Comparison of ENCODE assay signal across 9 cellular contexts in the genomic region with DNA sequence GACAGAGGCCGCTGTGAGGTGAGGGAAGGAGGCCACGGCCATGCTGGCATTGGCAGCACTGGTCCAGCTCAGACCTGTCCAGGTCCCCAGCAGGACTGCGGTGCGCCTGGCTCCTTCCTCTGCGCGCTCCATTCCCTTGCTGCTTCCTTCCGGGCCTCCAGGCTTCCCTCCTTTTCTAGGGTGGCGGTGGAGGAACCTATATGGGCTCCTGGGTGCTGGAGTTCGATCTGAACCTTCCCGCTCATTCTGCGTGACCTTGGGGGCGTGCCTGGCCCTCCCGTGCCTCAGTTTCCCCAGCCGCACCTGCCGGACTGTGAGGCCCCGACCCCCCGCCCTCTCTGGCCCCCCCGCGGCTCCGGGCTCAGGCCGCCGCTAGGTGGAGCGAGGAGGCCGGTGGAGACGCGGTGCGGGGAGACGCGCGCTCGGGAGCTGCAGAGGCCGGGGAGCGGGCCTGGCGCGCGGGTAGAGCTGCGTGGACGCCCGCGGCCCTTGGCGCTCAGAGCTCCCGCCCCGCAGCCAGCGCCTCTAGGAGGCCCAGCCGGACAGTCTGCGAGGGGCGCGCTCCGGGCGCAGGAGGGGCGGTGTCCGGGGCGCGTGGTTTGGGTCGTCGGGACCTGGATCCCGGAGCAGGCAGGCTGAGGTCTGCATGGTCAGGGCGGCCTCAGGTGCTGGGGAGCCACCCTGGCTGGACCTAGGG. TPM values are rescaled to one million over a fixed set of nuclear protein-coding genes. Genes with fewer than 3 reads are reported as not detected.
A peak's percentile ranks its signal among the peaks of the same experiment; 100 is the strongest.
DNase-seq lines count a peak whose midpoint lies in the region; ATAC-seq, FAIRE-seq and TF ChIP-seq lines count a peak whose summit lies in the region.
"Had no signal": no experiment of that assay in that cellular context is flagged by ENCODE, and none has a peak within 500 bp of the region (broad histone marks: within the 10 kb centered on the region; RNA-seq: fewer than 3 reads in every experiment).

No MANE protein-coding gene starts in this region.

- H3K9me3 ChIP-seq in GM23248 (ENCODE audit: low read depth) (no peaks in the 10 kb centered on the region), HepG2 (ENCODE audit: low read length) (no peaks in the 10 kb centered on the region)

- no peaks in the 10 kb centered on the region for H3K9me3 Mint-ChIP-seq in stimulated activated naive B cell treated with anti-CD40 and anti-IgM and Interleukin-4, amounts not matched to agents 10 μg/mL and 1 μg/mL and 100 μg/mL, for 72 hours

- no peak for TF ChIP-seq EP300 in HepG2 (IDR thresholded peaks at IDR 0.05; ENCODE audit: low read depth in 2 of 2, low read length in 2 of 2)
- TF ChIP-seq EP300 in HepG2 (CRISPR knock-in tag; IDR thresholded peaks at IDR 0.05; ENCODE audit: borderline replicate concordance): no peak

- no peak overlapping the region for H3K9ac ChIP-seq in GM23248
- H3K9ac ChIP-seq in HepG2 (ENCODE audit: insufficient read depth, low read depth, low read length): no peak overlapping the region

- no peak overlapping the region for H3K27ac Mint-ChIP-seq in stimulated activated naive B cell treated with anti-CD40 and anti-IgM and Interleukin-4, amounts not matched to agents 10 μg/mL and 1 μg/mL and 100 μg/mL, for 72 hours

- no peak overlapping the region for H3K27ac ChIP-seq in GM23248
- H3K27ac ChIP-seq in coronary artery: no peak overlapping the region
- H3K27ac ChIP-seq in HepG2 (ENCODE audit: extremely low read length, insufficient read depth, low read length): no peak overlapping the region

- H2AFZ ChIP-seq in GM23248 (peak overlapping the region; percentile 60; the same call in 1 of the 2 replicates), HepG2 (ENCODE audit: low read length) (no peak overlapping the region)

- in situ Hi-C loops in GM23248 (cut with MboI): no loop called here
- in situ Hi-C loops in HepG2 (cut with HindIII; ENCODE audit: extremely low pct_ligation_motif_present, low pct_unique_long_range_greater_than_20kb): loop anchor here (5.0 kb wide), 1 partner anchor 33 kb away; no protein-coding TSS in a partner anchor

- peaks cover 36 to 42% of the 10 kb centered on the region in 2 donors for H3K27me3 Mint-ChIP-seq in stimulated activated naive B cell treated with anti-CD40 and anti-IgM and Interleukin-4, amounts not matched to agents 10 μg/mL and 1 μg/mL and 100 μg/mL, for 72 hours

- H3K79me2 ChIP-seq in GM23248 (ENCODE audit: insufficient read depth) (no peaks in the 10 kb centered on the region), HepG2 (ENCODE audit: insufficient read depth, low read length) (no peaks in the 10 kb centered on the region)

- TF ChIP-seq RAD21 in HepG2 (CRISPR knock-in tag; IDR thresholded peaks at IDR 0.05): peak; percentile 89

- H3K36me3 ChIP-seq in GM23248 (ENCODE audit: low read depth) (no peaks in the 10 kb centered on the region), HepG2 (replicated peaks in 1 of 2; ENCODE audit: control insufficient read depth in 1 of 2, insufficient read depth in 2 of 2, low read length in 2 of 2) (no peaks in the 10 kb centered on the region)

- intact Hi-C loops in HepG2 (cut with micrococcal nuclease; ENCODE audit: unreplicated experiment): loop anchor here (2.0 to 5.0 kb wide), 3 partner anchors 37 to 57 kb away; a partner anchor contains a TSS

- DNase-seq in AG10803 (ENCODE audit: low read depth): peak; percentile 43
- peak; percentile 75 for DNase-seq in GM23248
- DNase-seq in coronary artery (ENCODE audit: low spot score): no peak
- no peak for DNase-seq in HepG2 (ENCODE audit: low spot score)
- peak; percentile 35 for DNase-seq in stimulated activated naive B cell treated with anti-CD40 and anti-IgM and Interleukin-4, amounts not matched to agents 10 μg/mL and 1 μg/mL and 100 μg/mL, for 72 hours
- DNase-seq in SHP77 treated with DMSO at 0.1 percent for 48 hours (lab: John Stamatoyannopoulos, UW): no peak

- no TSS peak for BruUV-seq in HepG2 (replicated peaks; lab: Mats Ljungman, UMichigan)

- H3K4me2 ChIP-seq in GM23248 (ENCODE audit: unreplicated experiment) (peak overlapping the region; percentile 44), HepG2 (ENCODE audit: low read depth, low read length) (peak overlapping the region; percentile 71)

- POLR2A ChIA-PET in HepG2 (lab: Yijun Ruan, JAX): interaction anchor here (0.6 to 1.4 kb wide), 5 partner anchors 32 to 58 kb away, joined by 3 to 8 read pairs (median 3); a partner anchor contains a TSS

- H3K4me1 Mint-ChIP-seq in stimulated activated naive B cell treated with anti-CD40 and anti-IgM and Interleukin-4, amounts not matched to agents 10 μg/mL and 1 μg/mL and 100 μg/mL, for 72 hours: no peaks in the 10 kb centered on the region

- WGBS in GM23248 (ENCODE audit: low coverage in 1 of 2, low lambda C conversion rate in 2 of 2, missing lambda C conversion rate in 2 of 2), 2 experiments: 10 to 13% methylated on average over 42 to 58 of the region's 58 CpGs
- WGBS in HepG2 (ENCODE audit: low lambda C conversion rate): 10% methylated on average over 13 of the region's 58 CpGs

- CTCF ChIA-PET in HepG2 (lab: Yijun Ruan, JAX; ENCODE audit: low intra/inter-chr PET ratio, low total read pairs): interaction anchor here (1.5 kb wide), 1 partner anchor 36 kb away, joined by 6 read pairs; no protein-coding TSS in a partner anchor

- no peak for TF ChIP-seq POLR2A in HepG2 (IDR thresholded peaks at IDR 0.05; ENCODE audit: insufficient read depth in 1 of 2, low read depth in 2 of 2, low read length in 2 of 2)

- H4K20me1 ChIP-seq in GM23248 (ENCODE audit: insufficient read depth) (no peaks in the 10 kb centered on the region), HepG2 (ENCODE audit: insufficient read depth, low read length) (no peaks in the 10 kb centered on the region)

- H3K27me3 ChIP-seq in GM23248 (replicated peaks; ENCODE audit: insufficient read depth) (peaks cover 16% of the 10 kb centered on the region; the same call in 1 of the 2 replicates), HepG2 (ENCODE audit: control insufficient read depth in 1 of 2, insufficient read depth in 2 of 2, low read length in 2 of 2) (peaks cover 8 to 55% of the 10 kb centered on the region in 2 experiments)

- H3K4me1 ChIP-seq in GM23248 (ENCODE audit: insufficient read depth): no peaks in the 10 kb centered on the region
- peaks cover 60% of the 10 kb centered on the region for H3K4me1 ChIP-seq in HepG2 (ENCODE audit: insufficient read depth, low read length)

- no peaks in the 10 kb centered on the region for H3F3A ChIP-seq in GM23248 (ENCODE audit: insufficient read depth)

- no peak overlapping the region for H3K4me3 Mint-ChIP-seq in stimulated activated naive B cell treated with anti-CD40 and anti-IgM and Interleukin-4, amounts not matched to agents 10 μg/mL and 1 μg/mL and 100 μg/mL, for 72 hours

- ATAC-seq in SK-N-SH treated with all-trans-retinoic acid at 6 μM for 48 hours (peak; percentile 86), HepG2 (peak; percentile 64), GM19467 (IDR thresholded peaks at IDR 0.05; ENCODE audit: unreplicated experiment) (no peak)
- peak; percentile 81 to 82 for ATAC-seq in stimulated activated naive B cell treated with anti-CD40 and anti-IgM and Interleukin-4, amounts not matched to agents 10 μg/mL and 1 μg/mL and 100 μg/mL, for 72 hours (replicated peaks)

- H3K36me3 Mint-ChIP-seq in stimulated activated naive B cell treated with anti-CD40 and anti-IgM and Interleukin-4, amounts not matched to agents 10 μg/mL and 1 μg/mL and 100 μg/mL, for 72 hours: no peaks in the 10 kb centered on the region

- no peaks in the 10 kb centered on the region for H3K9me2 ChIP-seq in GM23248 (ENCODE audit: insufficient read depth)

- H3K4me3 ChIP-seq in AG10803 (ENCODE audit: low read length) (no peak overlapping the region), GM23248 (peak overlapping the region; percentile 48), coronary artery (peak overlapping the region; percentile 44), HepG2 (replicated peaks in 1 of 3; ENCODE audit: insufficient read depth in 1 of 3, low read depth in 2 of 3, low read length in 3 of 3) (peak overlapping the region in 2 of 3 experiments; percentile 43 to 67; a peak in 3 of 6 replicates)

- TF ChIP-seq CTCF in AG10803 (conservative IDR thresholded peaks at IDR 0.05; ENCODE audit: low read length): peak; percentile 22; the same call in 1 of the 2 replicates
- peak; percentile 19 for TF ChIP-seq CTCF in coronary artery (IDR thresholded peaks at IDR 0.05)
- TF ChIP-seq CTCF in HepG2 (CRISPR knock-in tag; IDR thresholded peaks at IDR 0.05): peak; percentile 88

- no peak for FAIRE-seq in HepG2 (lab: Jason Lieb, UNC)
- FAIRE-seq: islet of Langerhans had no signal

RNA-seq across cellular contexts. Expression of a gene that starts 29.9 kb away (rescaled TPM):
- not detected in 2 replicates for total RNA-seq in GM23248 (2014; rRNA removed; shearing (Covaris generic))
- polyA plus RNA-seq in GM23248 (2016; fragmentation: Nextera tagmentation; extraction: Ambion mirVana) (not detected in 2 replicates), HepG2 (2011; rRNA removed) (6.0 and 11.1 TPM in 2 replicates)
- total RNA-seq in HepG2 (2016; rRNA removed; fragmentation: Illumina TruSeq; extraction: Trizol): 4.3 and 9.9 TPM in 2 replicates
- 15.0 and 18.4 TPM in 2 replicates for total RNA-seq in HepG2 (2016; cell fraction: cytosol; rRNA removed; fragmentation: Illumina TruSeq; extraction: Trizol; ENCODE audit: low read depth)
- total RNA-seq in HepG2 (2016; cell fraction: insoluble cytoplasmic fraction; rRNA removed; fragmentation: Illumina TruSeq; extraction: Trizol): 5.2 and 11.1 TPM in 2 replicates
- total RNA-seq in HepG2 (2016; cell fraction: membrane; rRNA removed; fragmentation: Illumina TruSeq; extraction: Trizol): 27.1 and 33.2 TPM in 2 replicates
- 3.7 and 6.5 TPM in 2 replicates for total RNA-seq in HepG2 (2016; cell fraction: nucleus; rRNA removed; fragmentation: Illumina TruSeq; extraction: Trizol)
- 7.3 and 14.1 TPM in 2 replicates for polyA plus RNA-seq in HepG2 (2011; cell fraction: cytosol; rRNA removed)
- 17.9 and 19.5 TPM in 2 replicates for polyA plus RNA-seq in HepG2 (2011; cell fraction: nucleus; rRNA removed)
- polyA plus RNA-seq in HepG2 (2012): 6.4 and 6.8 TPM in 2 replicates
- 17.9 and 19.1 TPM in 2 replicates for polyA plus RNA-seq in HepG2 (2016; cell fraction: cytosol; fragmentation: Illumina TruSeq; extraction: Trizol; ENCODE audit: low read depth)
- 7.9 and 11.2 TPM in 2 replicates for polyA plus RNA-seq in HepG2 (2016; cell fraction: insoluble cytoplasmic fraction; fragmentation: Illumina TruSeq; extraction: Trizol; ENCODE audit: low read depth)
- 27.7 and 33.0 TPM in 2 replicates for polyA plus RNA-seq in HepG2 (2016; cell fraction: membrane; fragmentation: Illumina TruSeq; extraction: Trizol; ENCODE audit: low read depth)
- polyA plus RNA-seq in HepG2 (2016; cell fraction: nucleus; fragmentation: Illumina TruSeq; extraction: Trizol; ENCODE audit: insufficient read depth, low read depth): 11.7 and 13.4 TPM in 2 replicates
- polyA minus RNA-seq in HepG2 (2011; rRNA and poly(A)+ RNA removed; ENCODE audit: low replicate concordance): 0.28 and 20.0 TPM in 2 replicates
- polyA minus RNA-seq in HepG2 (2011; cell fraction: cytosol; rRNA and poly(A)+ RNA removed): 23.0 and 23.8 TPM in 2 replicates
- polyA minus RNA-seq in HepG2 (2011; cell fraction: nucleus; rRNA and poly(A)+ RNA removed): 2.8 and 4.2 TPM in 2 replicates

RNA-seq across cellular contexts. Expression of a gene that starts 40.3 kb away (rescaled TPM):
- 61.5 and 84.5 TPM in 2 replicates for total RNA-seq in GM23248 (2014; rRNA removed; shearing (Covaris generic))
- polyA plus RNA-seq in GM23248 (2016; fragmentation: Nextera tagmentation; extraction: Ambion mirVana) (67.8 and 81.6 TPM in 2 replicates), HepG2 (2011; rRNA removed) (19.5 and 21.2 TPM in 2 replicates)
- 21.9 and 31.3 TPM in 2 replicates for total RNA-seq in HepG2 (2016; rRNA removed; fragmentation: Illumina TruSeq; extraction: Trizol)
- total RNA-seq in HepG2 (2016; cell fraction: cytosol; rRNA removed; fragmentation: Illumina TruSeq; extraction: Trizol; ENCODE audit: low read depth): 67.5 and 90.2 TPM in 2 replicates
- 14.2 and 28.2 TPM in 2 replicates for total RNA-seq in HepG2 (2016; cell fraction: insoluble cytoplasmic fraction; rRNA removed; fragmentation: Illumina TruSeq; extraction: Trizol)
- 57.9 and 74.3 TPM in 2 replicates for total RNA-seq in HepG2 (2016; cell fraction: membrane; rRNA removed; fragmentation: Illumina TruSeq; extraction: Trizol)
- total RNA-seq in HepG2 (2016; cell fraction: nucleus; rRNA removed; fragmentation: Illumina TruSeq; extraction: Trizol): 18.6 and 22.9 TPM in 2 replicates
- polyA plus RNA-seq in HepG2 (2011; cell fraction: cytosol; rRNA removed): 21.0 and 42.4 TPM in 2 replicates
- 45.8 and 49.4 TPM in 2 replicates for polyA plus RNA-seq in HepG2 (2011; cell fraction: nucleus; rRNA removed)
- 14.1 and 18.2 TPM in 2 replicates for polyA plus RNA-seq in HepG2 (2012)
- polyA plus RNA-seq in HepG2 (2016; cell fraction: cytosol; fragmentation: Illumina TruSeq; extraction: Trizol; ENCODE audit: low read depth): 104 and 136 TPM in 2 replicates
- polyA plus RNA-seq in HepG2 (2016; cell fraction: insoluble cytoplasmic fraction; fragmentation: Illumina TruSeq; extraction: Trizol; ENCODE audit: low read depth): 24.1 and 30.7 TPM in 2 replicates
- polyA plus RNA-seq in HepG2 (2016; cell fraction: membrane; fragmentation: Illumina TruSeq; extraction: Trizol; ENCODE audit: low read depth): 78.9 and 88.8 TPM in 2 replicates
- polyA plus RNA-seq in HepG2 (2016; cell fraction: nucleus; fragmentation: Illumina TruSeq; extraction: Trizol; ENCODE audit: insufficient read depth, low read depth): 43.0 and 56.8 TPM in 2 replicates
- 15.5 and 24.8 TPM in 2 replicates for polyA minus RNA-seq in HepG2 (2011; rRNA and poly(A)+ RNA removed; ENCODE audit: low replicate concordance)
- 9.4 and 11.7 TPM in 2 replicates for polyA minus RNA-seq in HepG2 (2011; cell fraction: cytosol; rRNA and poly(A)+ RNA removed)
- polyA minus RNA-seq in HepG2 (2011; cell fraction: nucleus; rRNA and poly(A)+ RNA removed): 6.5 and 6.8 TPM in 2 replicates

RNA-seq across cellular contexts. Expression of a gene that starts 46.5 kb away (rescaled TPM):
- 239 and 392 TPM in 2 replicates for total RNA-seq in GM23248 (2014; rRNA removed; shearing (Covaris generic))
- polyA plus RNA-seq in GM23248 (2016; fragmentation: Nextera tagmentation; extraction: Ambion mirVana) (163 and 185 TPM in 2 replicates), HepG2 (2011; rRNA removed) (140 and 177 TPM in 2 replicates)
- 133 and 135 TPM in 2 replicates for total RNA-seq in HepG2 (2016; rRNA removed; fragmentation: Illumina TruSeq; extraction: Trizol)
- total RNA-seq in HepG2 (2016; cell fraction: cytosol; rRNA removed; fragmentation: Illumina TruSeq; extraction: Trizol; ENCODE audit: low read depth): 96.6 and 116 TPM in 2 replicates
- 122 and 153 TPM in 2 replicates for total RNA-seq in HepG2 (2016; cell fraction: insoluble cytoplasmic fraction; rRNA removed; fragmentation: Illumina TruSeq; extraction: Trizol)
- total RNA-seq in HepG2 (2016; cell fraction: membrane; rRNA removed; fragmentation: Illumina TruSeq; extraction: Trizol): 83.7 and 88.2 TPM in 2 replicates
- total RNA-seq in HepG2 (2016; cell fraction: nucleus; rRNA removed; fragmentation: Illumina TruSeq; extraction: Trizol): 100 and 108 TPM in 2 replicates
- polyA plus RNA-seq in HepG2 (2011; cell fraction: cytosol; rRNA removed): 120 and 152 TPM in 2 replicates
- polyA plus RNA-seq in HepG2 (2011; cell fraction: nucleus; rRNA removed): 887 and 1,037 TPM in 2 replicates
- 154 and 221 TPM in 2 replicates for polyA plus RNA-seq in HepG2 (2012)
- polyA plus RNA-seq in HepG2 (2016; cell fraction: cytosol; fragmentation: Illumina TruSeq; extraction: Trizol; ENCODE audit: low read depth): 39.2 and 45.5 TPM in 2 replicates
- 156 and 182 TPM in 2 replicates for polyA plus RNA-seq in HepG2 (2016; cell fraction: insoluble cytoplasmic fraction; fragmentation: Illumina TruSeq; extraction: Trizol; ENCODE audit: low read depth)
- polyA plus RNA-seq in HepG2 (2016; cell fraction: membrane; fragmentation: Illumina TruSeq; extraction: Trizol; ENCODE audit: low read depth): 63.6 and 72.0 TPM in 2 replicates
- polyA plus RNA-seq in HepG2 (2016; cell fraction: nucleus; fragmentation: Illumina TruSeq; extraction: Trizol; ENCODE audit: insufficient read depth, low read depth): 293 and 318 TPM in 2 replicates
- polyA minus RNA-seq in HepG2 (2011; rRNA and poly(A)+ RNA removed; ENCODE audit: low replicate concordance): 38.8 and 49.7 TPM in 2 replicates
- polyA minus RNA-seq in HepG2 (2011; cell fraction: cytosol; rRNA and poly(A)+ RNA removed): 32.8 and 38.9 TPM in 2 replicates
- 106 and 131 TPM in 2 replicates for polyA minus RNA-seq in HepG2 (2011; cell fraction: nucleus; rRNA and poly(A)+ RNA removed)

Comparison
In these comparisons a context has a peak if more than half of its experiments do, and no peak if none do; other contexts are left out.
1. DNase-seq: peak in AG10803 (single experiment), GM23248 (single experiment) and stimulated activated naive B cell treated with anti-CD40 and anti-IgM and Interleukin-4, amounts not matched to agents 10 μg/mL and 1 μg/mL and 100 μg/mL, for 72 hours (single experiment); none in coronary artery (single experiment), HepG2 (single experiment) and SHP77 treated with DMSO at 0.1 percent for 48 hours (single experiment).
2. CTCF ChIP-seq: peak in every context shown above with its lines; median percentile 88 in HepG2; 22 in AG10803; 19 in coronary artery.